ENCODE assay signal across 1 cellular context in genomic region chr3:22241110-22241509, GRCh38.
TF ChIP-seq lines count a peak whose summit lies in the region.

No MANE protein-coding gene starts in this region.

TF ChIP-seq in H1, 55 proteins besides CTCF, POLR2A, EP300 and RAD21 (continued from another document):
- TF ChIP-seq RFX5 (IDR thresholded peaks at IDR 0.05; ENCODE audit: borderline replicate concordance, low read depth, low read length) (no peak), YY1 (IDR thresholded peaks at IDR 0.05; ENCODE audit: low read depth, low read length) (no peak)
